In genomic region chr9:86487222-86487841, GRCh38 we compare ENCODE assay signal across 7 cellular contexts.
DNase-seq lines count a peak whose midpoint lies in the region; ATAC-seq and TF ChIP-seq lines count a peak whose summit lies in the region.

No MANE protein-coding gene starts in this region.

- peak overlapping the region; percentile 6 for H3K27ac Mint-ChIP-seq in type B pancreatic cell

- peaks cover 18% of the 10 kb centered on the region for H3K4me1 Mint-ChIP-seq in type B pancreatic cell (ENCODE audit: unreplicated experiment)

- no peak overlapping the region for H3K4me3 Mint-ChIP-seq in type B pancreatic cell

- H3K36me3 Mint-ChIP-seq in type B pancreatic cell: no peaks in the 10 kb centered on the region

- DNase-seq in NCI-H1105 (lab: John Stamatoyannopoulos, UW) (peak; percentile 67), astrocyte of the hippocampus (ENCODE audit: low read depth, low spot score) (peak; percentile 75), iPS-NIHi7 (ENCODE audit: extremely low spot score) (peak; percentile 45), type B pancreatic cell (ENCODE audit: extremely low spot score, unreplicated experiment) (no peak), 8988T (no peak)

- ATAC-seq in HG02798 (IDR thresholded peaks at IDR 0.05; ENCODE audit: poor library complexity, unreplicated experiment): no peak

- no peaks in the 10 kb centered on the region for H3K27me3 Mint-ChIP-seq in type B pancreatic cell

- peak; percentile 54 for TF ChIP-seq CTCF in GM12873 (IDR thresholded peaks at IDR 0.05; ENCODE audit: insufficient read depth, low read depth, low read length, missing control alignments)
- TF ChIP-seq CTCF in type B pancreatic cell (conservative IDR thresholded peaks at IDR 0.05): peak; percentile 86

- H3K9me3 Mint-ChIP-seq in type B pancreatic cell: no peaks in the 10 kb centered on the region

Comparison
In these comparisons a context has a peak if more than half of its experiments do, and no peak if none do; other contexts are left out.
1. DNase-seq: peak in NCI-H1105 (single experiment), astrocyte of the hippocampus (single experiment) and iPS-NIHi7 (single experiment); none in type B pancreatic cell (single experiment) and 8988T (single experiment).